Comparison of ENCODE assay signal across 8 cellular contexts in the genomic region with DNA sequence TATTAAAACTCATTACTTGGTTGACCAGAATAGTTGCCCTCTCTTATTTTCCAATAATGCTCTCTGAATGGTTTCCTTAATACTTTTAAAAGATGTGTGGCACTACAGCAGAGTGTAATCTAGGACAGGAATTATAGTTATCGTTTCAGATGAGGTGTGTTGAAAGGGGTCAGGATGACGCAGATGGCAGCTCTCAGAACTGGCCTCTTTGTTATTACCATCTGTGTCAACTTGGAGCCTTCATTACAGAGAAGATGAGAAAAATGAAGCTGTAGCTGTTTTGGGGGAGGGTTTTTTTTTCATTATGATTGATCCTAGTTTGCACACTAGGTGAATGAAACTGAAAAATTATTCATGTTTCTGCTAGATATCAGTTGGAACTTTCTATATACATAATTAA.
DNase-seq lines count a peak whose midpoint lies in the region; ATAC-seq, FAIRE-seq and TF ChIP-seq lines count a peak whose summit lies in the region.
"Not testable (repeated sequence)": the region's sequence is repeated elsewhere in the genome, so short reads cannot be mapped to it uniquely, and the experiment has no call there.

No MANE protein-coding gene starts in this region.

- H4K5ac ChIP-seq in IMR-90 (ENCODE audit: low read depth, low read length): not testable (repeated sequence)

- H3K27me3 ChIP-seq in IMR-90 (ENCODE audit: control insufficient read depth, insufficient read depth, low read length); GM12878 (replicated peaks in 1 of 2; ENCODE audit: control insufficient read depth in 2 of 2, insufficient read depth in 2 of 2, low read length in 1 of 2): not testable (repeated sequence)

- H3K9me1 ChIP-seq in IMR-90 (ENCODE audit: insufficient read depth, low read length): not testable (repeated sequence)

- POLR2A ChIA-PET in IMR-90 (lab: Charles Lee; ENCODE audit: unreplicated experiment); GM12878 (lab: Charles Lee): not testable (repeated sequence)

- not testable (repeated sequence) for H3K18ac ChIP-seq in IMR-90 (ENCODE audit: low read depth, low read length)

- not testable (repeated sequence) for H3K4me3 ChIP-seq in IMR-90 (ENCODE audit: insufficient read depth, low read depth, low read length); GM12878

- not testable (repeated sequence) for H2BK5ac ChIP-seq in IMR-90 (ENCODE audit: low read depth, low read length, poor library complexity, severe bottlenecking)

- not testable (repeated sequence) for H4K8ac ChIP-seq in IMR-90 (ENCODE audit: low read depth in 2 of 2, low read length in 2 of 2)

- H3K4me2 ChIP-seq in IMR-90 (ENCODE audit: low read depth, low read length); GM12878 (ENCODE audit: control insufficient read depth, insufficient read depth): not testable (repeated sequence)

- H3K56ac ChIP-seq in IMR-90 (ENCODE audit: extremely low read depth, insufficient read depth, low read length): not testable (repeated sequence)

- H4K20me1 ChIP-seq in IMR-90 (ENCODE audit: insufficient read depth, low read length); GM12878 (ENCODE audit: control insufficient read depth, insufficient read depth): not testable (repeated sequence)

- in situ Hi-C loops in IMR-90 (cut with MboI; ENCODE audit: low sequenced_read_pairs); GM12878 (cut with MboI): not testable (repeated sequence)

- TF ChIP-seq CTCF in IMR-90 (conservative IDR thresholded peaks at IDR 0.05; ENCODE audit: low read depth, low read length); GM12878 (IDR thresholded peaks at IDR 0.05 in 2 of 3, conservative IDR thresholded peaks at IDR 0.05 in 1 of 3; ENCODE audit: control insufficient read depth in 2 of 3, extremely low read depth in 1 of 3, insufficient read depth in 1 of 3, low read depth in 3 of 3, low read length in 3 of 3): not testable (repeated sequence)

- TF ChIP-seq EP300 in GM12878 (IDR thresholded peaks at IDR 0.05; ENCODE audit: borderline replicate concordance in 1 of 2, control insufficient read depth in 1 of 2, low read depth in 2 of 2, low read length in 2 of 2): not testable (repeated sequence)

- DNase-seq in A172 (ENCODE audit: low spot score) (peak; percentile 10), GF-D8 (lab: John Stamatoyannopoulos, UW) (peak; percentile 0), IMR-90 (peak; percentile 0), NCI-H69 (lab: John Stamatoyannopoulos, UW) (peak; percentile 7), SHP77 (lab: John Stamatoyannopoulos, UW) (peak; percentile 11 to 17), fibroblast of gingiva (ENCODE audit: low read depth) (peak; percentile 38), iris pigment epithelial cell (ENCODE audit: low read depth) (peak; percentile 9)
- not testable (repeated sequence) for DNase-seq in GM12878 (ENCODE audit: low read depth, low spot score)

- not testable (repeated sequence) for ATAC-seq in IMR-90 (ENCODE audit: low read depth)
- ATAC-seq in GM12878: peak; percentile 46

- not testable (repeated sequence) for H3K9me3 ChIP-seq in IMR-90 (ENCODE audit: control insufficient read depth, insufficient read depth, low read length); GM12878 (replicated peaks; ENCODE audit: control insufficient read depth, insufficient read depth, low read length)

- not testable (repeated sequence) for H2BK120ac ChIP-seq in IMR-90 (ENCODE audit: low read depth, low read length)

- SMC1A ChIA-PET in GM12878 (lab: Charles Lee; ENCODE audit: uncharacterized antibody, unreplicated experiment): not testable (repeated sequence)

- not testable (repeated sequence) for H3K4ac ChIP-seq in IMR-90 (ENCODE audit: low read depth, low read length)

- RAD21 ChIA-PET in GM12878 (lab: Charles Lee; ENCODE audit: unreplicated experiment): not testable (repeated sequence)

- H2AFZ ChIP-seq in IMR-90 (replicated peaks; ENCODE audit: low read length, poor library complexity); GM12878 (ENCODE audit: control insufficient read depth, low read depth, low read length): not testable (repeated sequence)

- CTCF ChIA-PET in IMR-90 (lab: Yijun Ruan, JAX); GM12878 (lab: Yijun Ruan, JAX): not testable (repeated sequence)

- not testable (repeated sequence) for H2BK15ac ChIP-seq in IMR-90 (ENCODE audit: low read depth, low read length)

- not testable (repeated sequence) for H4K91ac ChIP-seq in IMR-90 (ENCODE audit: insufficient read depth, low read depth, low read length)

- not testable (repeated sequence) for TF ChIP-seq POLR2A in IMR-90 (IDR thresholded peaks at IDR 0.05; ENCODE audit: low read depth, low read length); GM12878 (IDR thresholded peaks at IDR 0.05; ENCODE audit: low read depth, low read length)

- H3K14ac ChIP-seq in IMR-90 (replicated peaks; ENCODE audit: low read depth, low read length): not testable (repeated sequence)

- H3K4me1 ChIP-seq in IMR-90 (ENCODE audit: control insufficient read depth, insufficient read depth, low read length); GM12878 (ENCODE audit: control insufficient read depth, insufficient read depth, low read length): not testable (repeated sequence)

- not testable (repeated sequence) for H3K36me3 ChIP-seq in IMR-90 (ENCODE audit: control insufficient read depth, insufficient read depth, low read length); GM12878 (ENCODE audit: control insufficient read depth in 2 of 2, insufficient read depth in 2 of 2, low read length in 1 of 2)

- dilution Hi-C loops in IMR-90 (cut with HindIII; ENCODE audit: low sequenced_read_pairs, unreplicated experiment): not testable (repeated sequence)

- FAIRE-seq in GM12878 (lab: Jason Lieb, UNC): not testable (repeated sequence)

- H3K79me2 ChIP-seq in GM12878 (ENCODE audit: control insufficient read depth, insufficient read depth, low read length): not testable (repeated sequence)

- not testable (repeated sequence) for H2BK20ac ChIP-seq in IMR-90 (ENCODE audit: low read depth, low read length)

- H2AK9ac ChIP-seq in IMR-90 (replicated peaks; ENCODE audit: low read depth, low read length, poor library complexity): not testable (repeated sequence)

- intact Hi-C loops in IMR-90 (cut with micrococcal nuclease); GM12878 (cut with micrococcal nuclease; ENCODE audit: unreplicated experiment): not testable (repeated sequence)

- H3K27ac ChIP-seq in IMR-90 (ENCODE audit: insufficient read depth, low read length); GM12878 (ENCODE audit: control insufficient read depth, insufficient read depth): not testable (repeated sequence)

- H2AK5ac ChIP-seq in IMR-90 (ENCODE audit: low read depth, low read length): not testable (repeated sequence)

- not testable (repeated sequence) for BruUV-seq in IMR-90 (replicated peaks; lab: Mats Ljungman, UMichigan); GM12878 (replicated peaks; lab: Mats Ljungman, UMichigan)

- WGBS in IMR-90 (ENCODE audit: extremely low coverage in 2 of 2, insufficient read length in 1 of 2), 2 experiments: no CpG with 5 or more reads among the region's 2 CpGs
- 5% methylated on average over 2 of the region's 2 CpGs for WGBS in GM12878 (ENCODE audit: insufficient coverage, insufficient replicate concordance, low lambda C conversion rate, missing lambda C conversion rate)

- not testable (repeated sequence) for H3K9ac ChIP-seq in IMR-90 (ENCODE audit: low read depth, low read length); GM12878 (ENCODE audit: control insufficient read depth, insufficient read depth, low read length)

- not testable (repeated sequence) for TF ChIP-seq RAD21 in IMR-90 (IDR thresholded peaks at IDR 0.05; ENCODE audit: low read length); GM12878 (IDR thresholded peaks at IDR 0.05; ENCODE audit: insufficient read depth, low read depth, low read length)

- not testable (repeated sequence) for H3K23ac ChIP-seq in IMR-90 (ENCODE audit: low read depth, low read length)

- H3K79me1 ChIP-seq in IMR-90 (ENCODE audit: low read depth in 1 of 2, low read length in 2 of 2): not testable (repeated sequence)
